Comparison of ENCODE assay signal across 3 cellular contexts in the genomic region with DNA sequence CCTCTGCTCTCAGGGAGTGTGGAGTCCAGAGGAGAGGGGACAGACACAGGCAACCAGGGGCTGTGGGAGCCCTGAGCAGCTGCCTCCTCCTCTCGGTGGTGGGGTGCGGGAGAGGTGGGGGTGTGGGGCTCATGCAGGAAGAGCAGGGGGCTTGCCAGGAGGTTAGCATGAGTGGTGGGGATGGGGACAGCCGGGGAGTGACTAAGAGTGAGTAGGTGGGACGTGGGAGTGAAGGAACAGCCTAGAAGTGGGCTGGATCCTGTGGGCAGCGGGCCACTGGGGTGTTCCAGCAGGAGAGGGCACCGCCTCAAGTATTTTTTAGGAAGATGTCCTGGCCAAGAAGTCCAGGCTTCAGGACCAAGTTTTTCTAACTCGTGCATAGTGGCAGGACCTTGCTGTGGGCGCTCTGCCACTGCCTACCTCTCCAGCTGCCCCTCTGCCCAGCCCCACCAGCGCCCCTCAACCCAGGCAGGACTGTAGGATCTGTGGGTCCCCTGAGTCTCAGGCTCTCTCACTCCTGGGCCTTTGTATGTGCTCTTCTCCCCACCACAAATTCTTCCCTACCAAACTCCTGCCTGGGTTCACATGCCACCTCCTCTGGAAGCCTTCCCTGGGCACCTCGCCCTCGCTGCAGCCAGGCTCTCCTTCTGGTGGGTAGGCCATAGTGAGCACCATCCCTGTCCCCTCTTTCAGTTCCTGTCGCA.
TF ChIP-seq lines count a peak whose summit lies in the region.

No MANE protein-coding gene starts in this region.

TF ChIP-seq in HEK293, 187 proteins besides CTCF, POLR2A, EP300 and RAD21:
- TF ChIP-seq ZNF341 (tag by site-specific recombination; IDR thresholded peaks at IDR 0.05; ENCODE audit: low read depth), result peak; percentile 29; the same call in 1 of the 2 replicates
- TF ChIP-seq HOXA7 (CRISPR knock-in tag; IDR thresholded peaks at IDR 0.05; ENCODE audit: borderline replicate concordance), result no peak
- TF ChIP-seq EGR2 (tag by site-specific recombination; IDR thresholded peaks at IDR 0.05; ENCODE audit: low read depth), result peak; percentile 96
- TF ChIP-seq ZFHX2 (tag by site-specific recombination; conservative IDR thresholded peaks at IDR 0.05), result peak; percentile 97
TF ChIP-seq in HEK293: peak in this region for 3.

TF ChIP-seq in H1, 55 proteins besides CTCF, POLR2A, EP300 and RAD21 (continues in another document):
- no peak for TF ChIP-seq HDAC6 (IDR thresholded peaks at IDR 0.05; ENCODE audit: low read depth, low read length)
- no peak for TF ChIP-seq MAFK (IDR thresholded peaks at IDR 0.05; ENCODE audit: low read depth, low read length)
- TF ChIP-seq, protein P1, sequence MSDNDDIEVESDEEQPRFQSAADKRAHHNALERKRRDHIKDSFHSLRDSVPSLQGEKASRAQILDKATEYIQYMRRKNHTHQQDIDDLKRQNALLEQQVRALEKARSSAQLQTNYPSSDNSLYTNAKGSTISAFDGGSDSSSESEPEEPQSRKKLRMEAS (IDR thresholded peaks at IDR 0.05), result no peak
- TF ChIP-seq BRCA1 (IDR thresholded peaks at IDR 0.05; ENCODE audit: low read depth, low read length), result no peak
- no peak for TF ChIP-seq CBX8 (IDR thresholded peaks at IDR 0.05; ENCODE audit: borderline replicate concordance, low read depth, low read length)
- TF ChIP-seq POLR2AphosphoS5 (IDR thresholded peaks at IDR 0.05; ENCODE audit: low read depth, low read length), result no peak
- no peak for TF ChIP-seq SP2 (IDR thresholded peaks at IDR 0.05; ENCODE audit: low read length)
- TF ChIP-seq TAF1 (IDR thresholded peaks at IDR 0.05; ENCODE audit: low read depth, low read length), result no peak
- TF ChIP-seq YY1 (IDR thresholded peaks at IDR 0.05; ENCODE audit: low read depth, low read length), result no peak
- TF ChIP-seq, protein P2, sequence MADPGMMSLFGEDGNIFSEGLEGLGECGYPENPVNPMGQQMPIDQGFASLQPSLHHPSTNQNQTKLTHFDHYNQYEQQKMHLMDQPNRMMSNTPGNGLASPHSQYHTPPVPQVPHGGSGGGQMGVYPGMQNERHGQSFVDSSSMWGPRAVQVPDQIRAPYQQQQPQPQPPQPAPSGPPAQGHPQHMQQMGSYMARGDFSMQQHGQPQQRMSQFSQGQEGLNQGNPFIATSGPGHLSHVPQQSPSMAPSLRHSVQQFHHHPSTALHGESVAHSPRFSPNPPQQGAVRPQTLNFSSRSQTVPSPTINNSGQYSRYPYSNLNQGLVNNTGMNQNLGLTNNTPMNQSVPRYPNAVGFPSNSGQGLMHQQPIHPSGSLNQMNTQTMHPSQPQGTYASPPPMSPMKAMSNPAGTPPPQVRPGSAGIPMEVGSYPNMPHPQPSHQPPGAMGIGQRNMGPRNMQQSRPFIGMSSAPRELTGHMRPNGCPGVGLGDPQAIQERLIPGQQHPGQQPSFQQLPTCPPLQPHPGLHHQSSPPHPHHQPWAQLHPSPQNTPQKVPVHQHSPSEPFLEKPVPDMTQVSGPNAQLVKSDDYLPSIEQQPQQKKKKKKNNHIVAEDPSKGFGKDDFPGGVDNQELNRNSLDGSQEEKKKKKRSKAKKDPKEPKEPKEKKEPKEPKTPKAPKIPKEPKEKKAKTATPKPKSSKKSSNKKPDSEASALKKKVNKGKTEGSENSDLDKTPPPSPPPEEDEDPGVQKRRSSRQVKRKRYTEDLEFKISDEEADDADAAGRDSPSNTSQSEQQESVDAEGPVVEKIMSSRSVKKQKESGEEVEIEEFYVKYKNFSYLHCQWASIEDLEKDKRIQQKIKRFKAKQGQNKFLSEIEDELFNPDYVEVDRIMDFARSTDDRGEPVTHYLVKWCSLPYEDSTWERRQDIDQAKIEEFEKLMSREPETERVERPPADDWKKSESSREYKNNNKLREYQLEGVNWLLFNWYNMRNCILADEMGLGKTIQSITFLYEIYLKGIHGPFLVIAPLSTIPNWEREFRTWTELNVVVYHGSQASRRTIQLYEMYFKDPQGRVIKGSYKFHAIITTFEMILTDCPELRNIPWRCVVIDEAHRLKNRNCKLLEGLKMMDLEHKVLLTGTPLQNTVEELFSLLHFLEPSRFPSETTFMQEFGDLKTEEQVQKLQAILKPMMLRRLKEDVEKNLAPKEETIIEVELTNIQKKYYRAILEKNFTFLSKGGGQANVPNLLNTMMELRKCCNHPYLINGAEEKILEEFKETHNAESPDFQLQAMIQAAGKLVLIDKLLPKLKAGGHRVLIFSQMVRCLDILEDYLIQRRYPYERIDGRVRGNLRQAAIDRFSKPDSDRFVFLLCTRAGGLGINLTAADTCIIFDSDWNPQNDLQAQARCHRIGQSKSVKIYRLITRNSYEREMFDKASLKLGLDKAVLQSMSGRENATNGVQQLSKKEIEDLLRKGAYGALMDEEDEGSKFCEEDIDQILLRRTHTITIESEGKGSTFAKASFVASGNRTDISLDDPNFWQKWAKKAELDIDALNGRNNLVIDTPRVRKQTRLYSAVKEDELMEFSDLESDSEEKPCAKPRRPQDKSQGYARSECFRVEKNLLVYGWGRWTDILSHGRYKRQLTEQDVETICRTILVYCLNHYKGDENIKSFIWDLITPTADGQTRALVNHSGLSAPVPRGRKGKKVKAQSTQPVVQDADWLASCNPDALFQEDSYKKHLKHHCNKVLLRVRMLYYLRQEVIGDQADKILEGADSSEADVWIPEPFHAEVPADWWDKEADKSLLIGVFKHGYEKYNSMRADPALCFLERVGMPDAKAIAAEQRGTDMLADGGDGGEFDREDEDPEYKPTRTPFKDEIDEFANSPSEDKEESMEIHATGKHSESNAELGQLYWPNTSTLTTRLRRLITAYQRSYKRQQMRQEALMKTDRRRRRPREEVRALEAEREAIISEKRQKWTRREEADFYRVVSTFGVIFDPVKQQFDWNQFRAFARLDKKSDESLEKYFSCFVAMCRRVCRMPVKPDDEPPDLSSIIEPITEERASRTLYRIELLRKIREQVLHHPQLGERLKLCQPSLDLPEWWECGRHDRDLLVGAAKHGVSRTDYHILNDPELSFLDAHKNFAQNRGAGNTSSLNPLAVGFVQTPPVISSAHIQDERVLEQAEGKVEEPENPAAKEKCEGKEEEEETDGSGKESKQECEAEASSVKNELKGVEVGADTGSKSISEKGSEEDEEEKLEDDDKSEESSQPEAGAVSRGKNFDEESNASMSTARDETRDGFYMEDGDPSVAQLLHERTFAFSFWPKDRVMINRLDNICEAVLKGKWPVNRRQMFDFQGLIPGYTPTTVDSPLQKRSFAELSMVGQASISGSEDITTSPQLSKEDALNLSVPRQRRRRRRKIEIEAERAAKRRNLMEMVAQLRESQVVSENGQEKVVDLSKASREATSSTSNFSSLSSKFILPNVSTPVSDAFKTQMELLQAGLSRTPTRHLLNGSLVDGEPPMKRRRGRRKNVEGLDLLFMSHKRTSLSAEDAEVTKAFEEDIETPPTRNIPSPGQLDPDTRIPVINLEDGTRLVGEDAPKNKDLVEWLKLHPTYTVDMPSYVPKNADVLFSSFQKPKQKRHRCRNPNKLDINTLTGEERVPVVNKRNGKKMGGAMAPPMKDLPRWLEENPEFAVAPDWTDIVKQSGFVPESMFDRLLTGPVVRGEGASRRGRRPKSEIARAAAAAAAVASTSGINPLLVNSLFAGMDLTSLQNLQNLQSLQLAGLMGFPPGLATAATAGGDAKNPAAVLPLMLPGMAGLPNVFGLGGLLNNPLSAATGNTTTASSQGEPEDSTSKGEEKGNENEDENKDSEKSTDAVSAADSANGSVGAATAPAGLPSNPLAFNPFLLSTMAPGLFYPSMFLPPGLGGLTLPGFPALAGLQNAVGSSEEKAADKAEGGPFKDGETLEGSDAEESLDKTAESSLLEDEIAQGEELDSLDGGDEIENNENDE (IDR thresholded peaks at IDR 0.05; ENCODE audit: insufficient replicate concordance, low read length), result no peak
- TF ChIP-seq NANOG (IDR thresholded peaks at IDR 0.05; ENCODE audit: insufficient read depth, low read depth, low read length, poor library complexity, severe bottlenecking), result no peak
- TF ChIP-seq CBX5 (IDR thresholded peaks at IDR 0.05; ENCODE audit: low read depth, low read length), result no peak
- no peak for TF ChIP-seq GABPA (IDR thresholded peaks at IDR 0.05; ENCODE audit: borderline replicate concordance, insufficient read depth, low read length)
- TF ChIP-seq PHF8 (conservative IDR thresholded peaks at IDR 0.05; ENCODE audit: low read depth, low read length), result no peak

TF ChIP-seq in SK-N-SH, 30 proteins besides CTCF, POLR2A, EP300 and RAD21:
- no peak for TF ChIP-seq GATA2 (CRISPR knock-in tag; IDR thresholded peaks at IDR 0.05)
- TF ChIP-seq SIN3A (IDR thresholded peaks at IDR 0.05; ENCODE audit: borderline replicate concordance, low read depth, low read length), result no peak
